ENCODE assay signal across 20 cellular contexts in the genomic region with DNA sequence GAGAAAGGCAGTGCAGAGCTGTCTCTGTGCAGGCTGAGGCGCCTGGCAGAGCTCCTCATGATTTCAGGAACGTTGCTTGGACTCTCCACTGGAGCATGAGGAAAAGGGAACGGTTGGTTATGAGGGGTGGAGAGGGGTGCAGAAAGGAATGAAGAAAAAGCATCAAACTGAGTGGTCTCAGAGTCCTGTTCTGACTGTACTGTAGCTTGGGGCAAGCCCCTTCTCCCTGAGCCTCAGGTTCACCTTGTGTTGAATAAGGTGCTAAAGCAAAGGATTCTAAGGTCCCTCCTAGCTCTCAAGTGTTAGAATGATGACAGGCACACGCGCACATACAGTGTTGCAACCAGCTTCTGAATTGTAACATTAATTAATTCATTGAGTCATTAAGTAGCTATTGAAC.
A peak's percentile ranks its signal among the peaks of the same experiment; 100 is the strongest.
DNase-seq lines count a peak whose midpoint lies in the region; ATAC-seq and TF ChIP-seq lines count a peak whose summit lies in the region.
"Had no signal": no experiment of that assay in that cellular context is flagged by ENCODE, and none has a peak within 500 bp of the region (broad histone marks: within the 10 kb centered on the region; RNA-seq: fewer than 3 reads in every experiment).

No MANE protein-coding gene starts in this region.

- H3K4me1 Mint-ChIP-seq in naive thymus-derived CD8-positive, alpha-beta T cell = peaks cover 10 to 40% (median 26%) of the 10 kb centered on the region in 4 donors
- peaks cover 2 to 49% (median 39%) of the 10 kb centered on the region in 7 donors for H3K4me1 Mint-ChIP-seq in naive thymus-derived CD4-positive, alpha-beta T cell

- H3K9me3 ChIP-seq in upper lobe of left lung = no peaks in the 10 kb centered on the region
- H3K9me3 ChIP-seq in esophagus muscularis mucosa = peaks cover 0 to 3% (median 0%) of the 10 kb centered on the region in 4 donors
- no peaks in the 10 kb centered on the region for H3K9me3 ChIP-seq in naive thymus-derived CD4-positive, alpha-beta T cell (ENCODE audit: control insufficient read depth in 2 of 3, low read length in 3 of 3)

- intact Hi-C loops in esophagus muscularis mucosa (cut with DNase I) = loop anchor here (5.0 kb wide), 1 partner anchor 111 kb away; no protein-coding TSS in a partner anchor
- intact Hi-C loops in naive thymus-derived CD4-positive, alpha-beta T cell (cut with micrococcal nuclease) = loop anchor here in 1 of 2 donors (10.0 kb wide), 1 partner anchor 526 kb away; no protein-coding TSS in a partner anchor

- TF ChIP-seq EP300 in upper lobe of left lung (IDR thresholded peaks at IDR 0.05) (no peak), esophagus muscularis mucosa (IDR thresholded peaks at IDR 0.05) (no peak)

- H3K9me3 Mint-ChIP-seq in naive thymus-derived CD8-positive, alpha-beta T cell = peaks cover 0 to 10% (median 0%) of the 10 kb centered on the region in 9 donors
- peaks cover 0 to 3% (median 0%) of the 10 kb centered on the region in 11 donors for H3K9me3 Mint-ChIP-seq in naive thymus-derived CD4-positive, alpha-beta T cell

- POLR2A ChIA-PET in naive thymus-derived CD8-positive, alpha-beta T cell (lab: Charles Lee) = interaction anchor here (0.7 to 2.1 kb wide), 9 partner anchors 9 to 323 kb away, joined by 3 to 8 read pairs (median 3); a partner anchor contains a TSS
- POLR2A ChIA-PET in naive thymus-derived CD4-positive, alpha-beta T cell (lab: Charles Lee) = interaction anchor here (0.7 to 2.1 kb wide), 7 partner anchors 10 to 279 kb away, joined by 3 to 8 read pairs (median 4); no protein-coding TSS in a partner anchor

- no peak overlapping the region for H3K4me3 Mint-ChIP-seq in naive thymus-derived CD8-positive, alpha-beta T cell
- peak overlapping the region in 1 of 10 donors; percentile 18 for H3K4me3 Mint-ChIP-seq in naive thymus-derived CD4-positive, alpha-beta T cell
- H3K4me3 Mint-ChIP-seq: B cell; CD4-positive, CD25-positive, alpha-beta regulatory T cell had no signal

- peak overlapping the region in 6 of 10 donors; percentile 17 to 80 (median 53) for H3K27ac Mint-ChIP-seq in naive thymus-derived CD8-positive, alpha-beta T cell
- H3K27ac Mint-ChIP-seq in naive thymus-derived CD4-positive, alpha-beta T cell = peak overlapping the region in 3 of 9 donors; percentile 78 to 86 (median 78)
- H3K27ac Mint-ChIP-seq: B cell had no signal

- H3K27me3 ChIP-seq in upper lobe of left lung (no peaks in the 10 kb centered on the region), esophagus muscularis mucosa (peaks cover 0 to 5% (median 0%) of the 10 kb centered on the region in 4 donors)
- no peaks in the 10 kb centered on the region for H3K27me3 ChIP-seq in naive thymus-derived CD4-positive, alpha-beta T cell (ENCODE audit: control insufficient read depth in 2 of 2, insufficient read depth in 2 of 2, low read length in 2 of 2)

- no peaks in the 10 kb centered on the region for H3K36me3 ChIP-seq in upper lobe of left lung
- no peaks in the 10 kb centered on the region for H3K36me3 ChIP-seq in esophagus muscularis mucosa
- H3K36me3 ChIP-seq in naive thymus-derived CD4-positive, alpha-beta T cell (ENCODE audit: control insufficient read depth in 2 of 3, insufficient read depth in 3 of 3, low read length in 3 of 3) = no peaks in the 10 kb centered on the region

- H3K4me1 ChIP-seq in upper lobe of left lung (peaks cover 0 to 16% (median 7%) of the 10 kb centered on the region in 4 donors), esophagus muscularis mucosa (no peaks in the 10 kb centered on the region)
- H3K4me1 ChIP-seq in naive thymus-derived CD4-positive, alpha-beta T cell (ENCODE audit: control insufficient read depth in 2 of 2, insufficient read depth in 2 of 2, low read length in 2 of 2) = peaks cover 0 to 11% of the 10 kb centered on the region in 2 donors

- H3K27ac ChIP-seq in upper lobe of left lung (peak overlapping the region in 3 of 4 donors; percentile 54 to 75 (median 69)), esophagus muscularis mucosa (replicated peaks in 1 of 4) (no peak overlapping the region)
- H3K27ac ChIP-seq in naive thymus-derived CD4-positive, alpha-beta T cell (ENCODE audit: low read depth, low read length) = no peak overlapping the region
- H3K27ac ChIP-seq: 22Rv1, GM23248 had no signal

- H3K4me3 ChIP-seq in epithelial cell of esophagus (ENCODE audit: low read length) (no peak overlapping the region), upper lobe of left lung (no peak overlapping the region), esophagus muscularis mucosa (no peak overlapping the region)
- no peak overlapping the region for H3K4me3 ChIP-seq in naive thymus-derived CD4-positive, alpha-beta T cell (ENCODE audit: low read length)
- H3K4me3 ChIP-seq: GM23248 had no signal

- DNase-seq in DMS53 (lab: John Stamatoyannopoulos, UW) (peak; percentile 84), DMS53 treated with DMSO at 0.1 percent for 48 hours (lab: John Stamatoyannopoulos, UW; ENCODE audit: unreplicated experiment) (no peak), epithelial cell of esophagus (ENCODE audit: low read depth) (peak; percentile 47), upper lobe of left lung (no peak), esophagus muscularis mucosa (ENCODE audit: extremely low spot score) (no peak), NCI-H146 (lab: John Stamatoyannopoulos, UW) (no peak)
- DNase-seq in naive thymus-derived CD8-positive, alpha-beta T cell = no peak
- DNase-seq in naive thymus-derived CD4-positive, alpha-beta T cell = no peak
- DNase-seq: Calu3; CD4-positive, CD25-positive, alpha-beta regulatory T cell; DMS79; GM23248; KG1; NCI-H1417 treated with DMSO at 0.1 percent for 48 hours; NCI-H2029; NCI-H2171 treated with DMSO at 0.1 percent for 48 hours; NCI-H446 treated with DMSO at 0.1 percent for 48 hours had no signal

- H3K27me3 Mint-ChIP-seq in naive thymus-derived CD8-positive, alpha-beta T cell = no peaks in the 10 kb centered on the region
- peaks cover 0 to 7% (median 0%) of the 10 kb centered on the region in 5 donors for H3K27me3 Mint-ChIP-seq in naive thymus-derived CD4-positive, alpha-beta T cell
- H3K27me3 Mint-ChIP-seq: CD4-positive, CD25-positive, alpha-beta regulatory T cell had no signal

- no peak for ATAC-seq in naive thymus-derived CD8-positive, alpha-beta T cell
- ATAC-seq in upper lobe of left lung (ENCODE audit: low FRiP score in 2 of 2) = no peak
- no peak for ATAC-seq in naive thymus-derived CD4-positive, alpha-beta T cell
- ATAC-seq: HCT116 had no signal

- H3K36me3 Mint-ChIP-seq in naive thymus-derived CD8-positive, alpha-beta T cell = peaks cover 0 to 4% (median 0%) of the 10 kb centered on the region in 3 donors
- peaks cover 0 to 3% (median 0%) of the 10 kb centered on the region in 5 donors for H3K36me3 Mint-ChIP-seq in naive thymus-derived CD4-positive, alpha-beta T cell
- H3K36me3 Mint-ChIP-seq: CD4-positive, CD25-positive, alpha-beta regulatory T cell had no signal

- no peak for TF ChIP-seq POLR2A in upper lobe of left lung (IDR thresholded peaks at IDR 0.05)
- no peak for TF ChIP-seq POLR2A in esophagus muscularis mucosa (IDR thresholded peaks at IDR 0.05; ENCODE audit: low read depth)

- no peak for TF ChIP-seq CTCF in epithelial cell of esophagus (IDR thresholded peaks at IDR 0.05; ENCODE audit: insufficient read depth, low read depth, low read length, missing control alignments)
- no peak for TF ChIP-seq CTCF in upper lobe of left lung (IDR thresholded peaks at IDR 0.05)
- no peak for TF ChIP-seq CTCF in esophagus muscularis mucosa (IDR thresholded peaks at IDR 0.05)

- WGBS in upper lobe of left lung, 2 donors = 61 to 76% methylated on average over 5 of the region's 5 CpGs
- WGBS in esophagus muscularis mucosa = 83% methylated on average over 5 of the region's 5 CpGs

- CTCF ChIA-PET in naive thymus-derived CD4-positive, alpha-beta T cell (lab: Charles Lee) = interaction anchor here (0.6 to 12.4 kb wide), 12 partner anchors 9 to 528 kb away, joined by 3 to 102 read pairs (median 4); no protein-coding TSS in a partner anchor

Comparison
In these comparisons a context has a peak if more than half of its experiments do, and no peak if none do; other contexts are left out.
1. DNase-seq: peak in DMS53 (single experiment) and epithelial cell of esophagus (single experiment); none in DMS53 treated with DMSO at 0.1 percent for 48 hours (single experiment), naive thymus-derived CD8-positive, alpha-beta T cell (0 of 10), upper lobe of left lung (0 of 2), esophagus muscularis mucosa (single experiment), naive thymus-derived CD4-positive, alpha-beta T cell (0 of 9) and NCI-H146 (single experiment).
2. H3K27ac ChIP-seq: peak in upper lobe of left lung (3 of 4); none in esophagus muscularis mucosa (0 of 4) and naive thymus-derived CD4-positive, alpha-beta T cell (single experiment).